ENCODE assay signal across 2 cellular contexts in the genomic region with DNA sequence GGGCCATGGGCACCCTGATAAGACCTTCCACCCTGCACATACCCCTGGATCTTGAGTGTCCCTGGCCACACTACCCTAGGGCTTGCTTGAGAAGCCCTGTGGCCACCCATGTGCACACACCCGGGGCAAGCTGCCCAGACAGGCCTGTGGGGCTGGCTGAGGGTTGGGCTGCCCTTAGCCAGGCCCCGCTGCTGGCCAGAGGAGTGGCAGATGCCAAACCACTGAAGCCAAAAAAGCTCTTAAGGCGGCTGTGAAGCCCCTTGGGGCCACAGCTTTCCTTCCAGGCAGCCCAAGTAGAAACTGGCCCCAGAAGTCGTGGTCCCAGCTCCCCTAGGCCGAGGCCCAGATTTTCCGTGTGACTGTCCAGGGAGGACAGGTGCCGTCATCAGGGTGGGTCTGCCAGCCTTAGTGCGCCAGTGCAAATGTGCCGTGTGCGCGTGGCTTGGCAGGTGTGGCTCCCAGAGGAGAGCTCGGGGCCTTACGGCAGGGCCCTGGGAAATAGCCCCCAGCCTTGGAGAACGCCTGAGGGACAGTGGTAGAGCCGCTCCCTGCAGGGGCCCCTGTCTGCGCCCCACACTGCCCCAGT.
TF ChIP-seq lines count a peak whose summit lies in the region.

No MANE protein-coding gene starts in this region.

TF ChIP-seq in liver, 16 proteins besides CTCF, POLR2A, EP300 and RAD21 (continued from another document):
- TF ChIP-seq HNF4A (conservative IDR thresholded peaks at IDR 0.05) = peak in 1 of 2 donors; percentile 11

TF ChIP-seq in HepG2, 621 proteins besides CTCF, POLR2A, EP300 and RAD21 (continued from another document):
- TF ChIP-seq, protein P1, sequence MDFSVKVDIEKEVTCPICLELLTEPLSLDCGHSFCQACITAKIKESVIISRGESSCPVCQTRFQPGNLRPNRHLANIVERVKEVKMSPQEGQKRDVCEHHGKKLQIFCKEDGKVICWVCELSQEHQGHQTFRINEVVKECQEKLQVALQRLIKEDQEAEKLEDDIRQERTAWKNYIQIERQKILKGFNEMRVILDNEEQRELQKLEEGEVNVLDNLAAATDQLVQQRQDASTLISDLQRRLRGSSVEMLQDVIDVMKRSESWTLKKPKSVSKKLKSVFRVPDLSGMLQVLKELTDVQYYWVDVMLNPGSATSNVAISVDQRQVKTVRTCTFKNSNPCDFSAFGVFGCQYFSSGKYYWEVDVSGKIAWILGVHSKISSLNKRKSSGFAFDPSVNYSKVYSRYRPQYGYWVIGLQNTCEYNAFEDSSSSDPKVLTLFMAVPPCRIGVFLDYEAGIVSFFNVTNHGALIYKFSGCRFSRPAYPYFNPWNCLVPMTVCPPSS (IDR thresholded peaks at IDR 0.05) = no peak
- TF ChIP-seq SCMH1 (CRISPR knock-in tag; IDR thresholded peaks at IDR 0.05; ENCODE audit: borderline replicate concordance) = no peak
- TF ChIP-seq, protein P2, sequence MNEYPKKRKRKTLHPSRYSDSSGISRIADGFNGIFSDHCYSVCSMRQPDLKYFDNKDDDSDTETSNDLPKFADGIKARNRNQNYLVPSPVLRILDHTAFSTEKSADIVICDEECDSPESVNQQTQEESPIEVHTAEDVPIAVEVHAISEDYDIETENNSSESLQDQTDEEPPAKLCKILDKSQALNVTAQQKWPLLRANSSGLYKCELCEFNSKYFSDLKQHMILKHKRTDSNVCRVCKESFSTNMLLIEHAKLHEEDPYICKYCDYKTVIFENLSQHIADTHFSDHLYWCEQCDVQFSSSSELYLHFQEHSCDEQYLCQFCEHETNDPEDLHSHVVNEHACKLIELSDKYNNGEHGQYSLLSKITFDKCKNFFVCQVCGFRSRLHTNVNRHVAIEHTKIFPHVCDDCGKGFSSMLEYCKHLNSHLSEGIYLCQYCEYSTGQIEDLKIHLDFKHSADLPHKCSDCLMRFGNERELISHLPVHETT (CRISPR knock-in tag; conservative IDR thresholded peaks at IDR 0.05) = no peak
- TF ChIP-seq MAFF (IDR thresholded peaks at IDR 0.05; ENCODE audit: low read depth, low read length) = no peak
- TF ChIP-seq, protein P3, sequence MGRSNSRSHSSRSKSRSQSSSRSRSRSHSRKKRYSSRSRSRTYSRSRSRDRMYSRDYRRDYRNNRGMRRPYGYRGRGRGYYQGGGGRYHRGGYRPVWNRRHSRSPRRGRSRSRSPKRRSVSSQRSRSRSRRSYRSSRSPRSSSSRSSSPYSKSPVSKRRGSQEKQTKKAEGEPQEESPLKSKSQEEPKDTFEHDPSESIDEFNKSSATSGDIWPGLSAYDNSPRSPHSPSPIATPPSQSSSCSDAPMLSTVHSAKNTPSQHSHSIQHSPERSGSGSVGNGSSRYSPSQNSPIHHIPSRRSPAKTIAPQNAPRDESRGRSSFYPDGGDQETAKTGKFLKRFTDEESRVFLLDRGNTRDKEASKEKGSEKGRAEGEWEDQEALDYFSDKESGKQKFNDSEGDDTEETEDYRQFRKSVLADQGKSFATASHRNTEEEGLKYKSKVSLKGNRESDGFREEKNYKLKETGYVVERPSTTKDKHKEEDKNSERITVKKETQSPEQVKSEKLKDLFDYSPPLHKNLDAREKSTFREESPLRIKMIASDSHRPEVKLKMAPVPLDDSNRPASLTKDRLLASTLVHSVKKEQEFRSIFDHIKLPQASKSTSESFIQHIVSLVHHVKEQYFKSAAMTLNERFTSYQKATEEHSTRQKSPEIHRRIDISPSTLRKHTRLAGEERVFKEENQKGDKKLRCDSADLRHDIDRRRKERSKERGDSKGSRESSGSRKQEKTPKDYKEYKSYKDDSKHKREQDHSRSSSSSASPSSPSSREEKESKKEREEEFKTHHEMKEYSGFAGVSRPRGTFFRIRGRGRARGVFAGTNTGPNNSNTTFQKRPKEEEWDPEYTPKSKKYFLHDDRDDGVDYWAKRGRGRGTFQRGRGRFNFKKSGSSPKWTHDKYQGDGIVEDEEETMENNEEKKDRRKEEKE (IDR thresholded peaks at IDR 0.05) = no peak
- TF ChIP-seq ZNF460 (CRISPR knock-in tag; IDR thresholded peaks at IDR 0.05; ENCODE audit: borderline replicate concordance) = no peak
- TF ChIP-seq ZKSCAN8 (CRISPR knock-in tag; IDR thresholded peaks at IDR 0.05; ENCODE audit: borderline replicate concordance) = no peak
- no peak for TF ChIP-seq SRSF9 (IDR thresholded peaks at IDR 0.05; ENCODE audit: borderline replicate concordance, insufficient read depth, low read depth, low read length, poor library complexity, severe bottlenecking)
- TF ChIP-seq, protein P4, sequence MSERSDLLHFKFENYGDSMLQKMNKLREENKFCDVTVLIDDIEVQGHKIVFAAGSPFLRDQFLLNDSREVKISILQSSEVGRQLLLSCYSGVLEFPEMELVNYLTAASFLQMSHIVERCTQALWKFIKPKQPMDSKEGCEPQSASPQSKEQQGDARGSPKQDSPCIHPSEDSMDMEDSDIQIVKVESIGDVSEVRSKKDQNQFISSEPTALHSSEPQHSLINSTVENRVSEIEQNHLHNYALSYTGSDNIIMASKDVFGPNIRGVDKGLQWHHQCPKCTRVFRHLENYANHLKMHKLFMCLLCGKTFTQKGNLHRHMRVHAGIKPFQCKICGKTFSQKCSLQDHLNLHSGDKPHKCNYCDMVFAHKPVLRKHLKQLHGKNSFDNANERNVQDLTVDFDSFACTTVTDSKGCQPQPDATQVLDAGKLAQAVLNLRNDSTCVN (CRISPR knock-in tag; IDR thresholded peaks at IDR 0.05; ENCODE audit: borderline replicate concordance) = no peak
- no peak for TF ChIP-seq KAT8 (CRISPR knock-in tag; IDR thresholded peaks at IDR 0.05)
- TF ChIP-seq, protein P5, sequence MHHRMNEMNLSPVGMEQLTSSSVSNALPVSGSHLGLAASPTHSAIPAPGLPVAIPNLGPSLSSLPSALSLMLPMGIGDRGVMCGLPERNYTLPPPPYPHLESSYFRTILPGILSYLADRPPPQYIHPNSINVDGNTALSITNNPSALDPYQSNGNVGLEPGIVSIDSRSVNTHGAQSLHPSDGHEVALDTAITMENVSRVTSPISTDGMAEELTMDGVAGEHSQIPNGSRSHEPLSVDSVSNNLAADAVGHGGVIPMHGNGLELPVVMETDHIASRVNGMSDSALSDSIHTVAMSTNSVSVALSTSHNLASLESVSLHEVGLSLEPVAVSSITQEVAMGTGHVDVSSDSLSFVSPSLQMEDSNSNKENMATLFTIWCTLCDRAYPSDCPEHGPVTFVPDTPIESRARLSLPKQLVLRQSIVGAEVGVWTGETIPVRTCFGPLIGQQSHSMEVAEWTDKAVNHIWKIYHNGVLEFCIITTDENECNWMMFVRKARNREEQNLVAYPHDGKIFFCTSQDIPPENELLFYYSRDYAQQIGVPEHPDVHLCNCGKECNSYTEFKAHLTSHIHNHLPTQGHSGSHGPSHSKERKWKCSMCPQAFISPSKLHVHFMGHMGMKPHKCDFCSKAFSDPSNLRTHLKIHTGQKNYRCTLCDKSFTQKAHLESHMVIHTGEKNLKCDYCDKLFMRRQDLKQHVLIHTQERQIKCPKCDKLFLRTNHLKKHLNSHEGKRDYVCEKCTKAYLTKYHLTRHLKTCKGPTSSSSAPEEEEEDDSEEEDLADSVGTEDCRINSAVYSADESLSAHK (CRISPR knock-in tag; IDR thresholded peaks at IDR 0.05; ENCODE audit: borderline replicate concordance) = no peak
- TF ChIP-seq NCOA5 (CRISPR knock-in tag; IDR thresholded peaks at IDR 0.05) = no peak
- TF ChIP-seq BCL6 (CRISPR knock-in tag; IDR thresholded peaks at IDR 0.05) = no peak
- TF ChIP-seq CBX1 (IDR thresholded peaks at IDR 0.05; ENCODE audit: low read depth) = no peak
